ENCODE assay signal across 8 cellular contexts in genomic region chr17:45221081-45221996, GRCh38. TPM values are rescaled to one million over a fixed set of nuclear protein-coding genes. Genes with fewer than 3 reads are reported as not detected.
DNase-seq lines count a peak whose midpoint lies in the region; ATAC-seq and TF ChIP-seq lines count a peak whose summit lies in the region.

Gene FMNL1 (plus strand): TSS chr17:45221885. CDS start chr17:45222125, 240 bp downstream.

- H2BK12ac ChIP-seq in H9 (ENCODE audit: insufficient read length, low read depth, low read length): no peak within 1 kb of the TSS

- H4K20me1 ChIP-seq in H9 (ENCODE audit: control insufficient read depth, insufficient read depth, insufficient read length): no peaks in the 10 kb centered on the region

- no peak for DNase-seq in BJ (ENCODE audit: low read depth)
- no peak for DNase-seq in H9
- DNase-seq in kidney tubule cell (ENCODE audit: low spot score): peak; percentile 44
- DNase-seq in stimulated activated CD4-positive, alpha-beta T cell treated with anti-CD3 and anti-CD28 coated beads, Interleukin-2, amount 100 ng/mL, for 24 hours: peak; percentile 61 to 73
- no peak for DNase-seq in erythroblast (lab: John Stamatoyannopoulos, UW)

- WGBS in H9 (ENCODE audit: extremely low coverage, insufficient read length, low lambda C conversion rate): no CpG with 5 or more reads among the region's 95 CpGs

- H3K9ac ChIP-seq in H9 (ENCODE audit: extremely low read depth, insufficient read length, low read length): no peak within 1 kb of the TSS

- H3K27me3 Mint-ChIP-seq in H9 (ENCODE audit: low read depth): peaks cover 77% of the 10 kb centered on the region
- H3K27me3 Mint-ChIP-seq in T-helper 1 cell treated with Interleukin-12 subunit alpha and Interleukin-12 subunit beta and Interleukin-4 antibody, amounts not matched to agents 30 μg/mL and 1 μg/mL, for 36 hours (ENCODE audit: low read depth): no peaks in the 10 kb centered on the region
- peaks cover 72% of the 10 kb centered on the region for H3K27me3 Mint-ChIP-seq in brain

- H2AK5ac ChIP-seq in H9 (ENCODE audit: insufficient read length, low read length): no peak within 1 kb of the TSS

- H4K91ac ChIP-seq in H9 (ENCODE audit: insufficient read length, low read depth, low read length): no peak within 1 kb of the TSS

- H3K23me2 ChIP-seq in H9 (ENCODE audit: insufficient read length, low read depth, low read length, poor library complexity, severe bottlenecking): peaks cover 10% of the 10 kb centered on the region

- no peak for ATAC-seq in GM18861 (IDR thresholded peaks at IDR 0.05; ENCODE audit: unreplicated experiment)

- H2AFZ ChIP-seq in H9 (ENCODE audit: low read length): no peak within 1 kb of the TSS

- H2BK120ac ChIP-seq in H9 (ENCODE audit: low read depth, low read length, poor library complexity, severe bottlenecking): no peak within 1 kb of the TSS

- peak within 1 kb of the TSS; percentile 53 for H3K4me3 ChIP-seq in BJ (ENCODE audit: low read depth, low read length)

- H3K4me1 Mint-ChIP-seq in H9 (peaks cover 18 to 32% of the 10 kb centered on the region in 2 experiments), brain (peaks cover 46% of the 10 kb centered on the region)
- peaks cover 51% of the 10 kb centered on the region for H3K4me1 Mint-ChIP-seq in T-helper 1 cell treated with Interleukin-12 subunit alpha and Interleukin-12 subunit beta and Interleukin-4 antibody, amounts not matched to agents 30 μg/mL and 1 μg/mL, for 36 hours (ENCODE audit: low read depth)

- no peaks in the 10 kb centered on the region for H3K79me2 ChIP-seq in H9 (ENCODE audit: insufficient read depth, low read length)

- H3K36me3 Mint-ChIP-seq in H9 (ENCODE audit: insufficient read depth in 1 of 3, low read depth in 3 of 3) (no peaks in the 10 kb centered on the region), brain (no peaks in the 10 kb centered on the region)
- peaks cover 62% of the 10 kb centered on the region for H3K36me3 Mint-ChIP-seq in T-helper 1 cell treated with Interleukin-12 subunit alpha and Interleukin-12 subunit beta and Interleukin-4 antibody, amounts not matched to agents 30 μg/mL and 1 μg/mL, for 36 hours (ENCODE audit: low read depth)

- peak within 1 kb of the TSS; percentile 67 for H3K4me2 ChIP-seq in H9 (ENCODE audit: insufficient read depth, insufficient read length, low read length)

- H4K8ac ChIP-seq in H9 (replicated peaks; ENCODE audit: insufficient read length, low read depth, low read length): no peak within 1 kb of the TSS

- H3K23ac ChIP-seq in H9 (ENCODE audit: insufficient read length, low read depth, low read length): no peak within 1 kb of the TSS

- H3K9me3 ChIP-seq in H9 (ENCODE audit: control insufficient read depth, low read depth, low read length): no peaks in the 10 kb centered on the region

- no peaks in the 10 kb centered on the region for H3K4me1 ChIP-seq in H9 (ENCODE audit: insufficient read depth, low read length)

- POLR2A ChIA-PET in BJ (lab: Charles Lee): interaction anchor here (1.2 kb wide), 1 partner anchor 72 kb away, joined by 4 read pairs; the partner anchor contains the start of gene HEXIM1

- H3K4me3 Mint-ChIP-seq in H9: peak within 1 kb of the TSS; percentile 66 to 84
- H3K4me3 Mint-ChIP-seq in T-helper 1 cell treated with Interleukin-12 subunit alpha and Interleukin-12 subunit beta and Interleukin-4 antibody, amounts not matched to agents 30 μg/mL and 1 μg/mL, for 36 hours: peak within 1 kb of the TSS; percentile 95
- H3K4me3 Mint-ChIP-seq in brain: peak within 1 kb of the TSS; percentile 79 to 87 (median 84)

- no peak within 1 kb of the TSS for H3K18ac ChIP-seq in H9 (ENCODE audit: insufficient read length, low read depth, low read length)

- peak within 1 kb of the TSS; percentile 50 for H2BK20ac ChIP-seq in H9 (ENCODE audit: low read depth, low read length, poor library complexity, severe bottlenecking)

- CTCF ChIA-PET in BJ (lab: Yijun Ruan, JAX): interaction anchor here (0.8 to 6.8 kb wide), 12 partner anchors 10 to 206 kb away, joined by 3 to 85 read pairs (median 10); partner anchors contain the start of gene ACBD4

- 0 out of 7 replicates have a peak within 1 kb of the TSS, but pooled peaks of 1 of the 3 experiments have one; percentile 15 for H3K27ac Mint-ChIP-seq in H9
- peak within 1 kb of the TSS; percentile 96 for H3K27ac Mint-ChIP-seq in T-helper 1 cell treated with Interleukin-12 subunit alpha and Interleukin-12 subunit beta and Interleukin-4 antibody, amounts not matched to agents 30 μg/mL and 1 μg/mL, for 36 hours
- H3K27ac Mint-ChIP-seq in brain: peak within 1 kb of the TSS in 3 of 5 experiments; percentile 30 to 79 (median 58)

- no peak within 1 kb of the TSS; the same call in 1 of the 2 replicates for H3K14ac ChIP-seq in H9 (ENCODE audit: insufficient read depth, low read length)

- no peaks in the 10 kb centered on the region for H3K79me1 ChIP-seq in H9 (ENCODE audit: insufficient read depth, low read depth, low read length, poor library complexity, severe bottlenecking)

- no peak within 1 kb of the TSS for H2BK5ac ChIP-seq in H9 (ENCODE audit: insufficient read length, low read length)

- no peak within 1 kb of the TSS for H3K56ac ChIP-seq in H9 (ENCODE audit: insufficient read length, low read depth, low read length)

- no peak for TF ChIP-seq CTCF in BJ (IDR thresholded peaks at IDR 0.05; ENCODE audit: insufficient read depth, low read depth, low read length)
- no peak for TF ChIP-seq CTCF in H9 (conservative IDR thresholded peaks at IDR 0.05)
- TF ChIP-seq CTCF in brain (conservative IDR thresholded peaks at IDR 0.05): no peak

- H3K9me3 Mint-ChIP-seq in H9: no peaks in the 10 kb centered on the region; a peak in 1 of 5 replicates
- no peaks in the 10 kb centered on the region for H3K9me3 Mint-ChIP-seq in T-helper 1 cell treated with Interleukin-12 subunit alpha and Interleukin-12 subunit beta and Interleukin-4 antibody, amounts not matched to agents 30 μg/mL and 1 μg/mL, for 36 hours
- H3K9me3 Mint-ChIP-seq in brain: peaks cover 0 to 8% (median 0%) of the 10 kb centered on the region in 5 experiments

- no peak within 1 kb of the TSS for H4K5ac ChIP-seq in H9 (ENCODE audit: insufficient read length, low read depth, low read length)

- H3K27ac ChIP-seq in H9 (ENCODE audit: insufficient read length, low read depth, low read length): no peak within 1 kb of the TSS

- no peaks in the 10 kb centered on the region for H3K36me3 ChIP-seq in BJ (ENCODE audit: control insufficient read depth, insufficient read depth, low read length)

- no peak within 1 kb of the TSS for H3K4ac ChIP-seq in H9 (ENCODE audit: low read depth, low read length)

- H2BK15ac ChIP-seq in H9 (ENCODE audit: low read depth, low read length): no peak within 1 kb of the TSS

- TF ChIP-seq POLR2A in erythroblast (IDR thresholded peaks at IDR 0.05; ENCODE audit: low read length): no peak

- no peak within 1 kb of the TSS for H3T11ph ChIP-seq in H9 (ENCODE audit: low read length)

- peaks cover 5% of the 10 kb centered on the region; the same call in 1 of the 2 replicates for H3K27me3 ChIP-seq in BJ (ENCODE audit: control insufficient read depth, insufficient read depth, low read length)
- H3K27me3 ChIP-seq in H9 (ENCODE audit: insufficient read depth, low read length): peaks cover 13% of the 10 kb centered on the region

RNA-seq across cellular contexts. Expression of gene FMNL1, which starts in this region (rescaled TPM):
- polyA plus RNA-seq in BJ (2011; rRNA removed) (2.0 TPM in 2 replicates), brain (ENCODE audit: insufficient read depth, low read depth, low replicate concordance) (26.1 TPM)
- 3.0 and 5.8 TPM in 2 replicates for polyA minus RNA-seq in BJ (2011; rRNA and poly(A)+ RNA removed)
- 6.3 and 6.9 TPM in 2 replicates for total RNA-seq in H9 (2021)

Comparison
In these comparisons a context has a peak if more than half of its experiments do, and no peak if none do; other contexts are left out.
1. DNase-seq: peak in kidney tubule cell (single experiment) and stimulated activated CD4-positive, alpha-beta T cell treated with anti-CD3 and anti-CD28 coated beads, Interleukin-2, amount 100 ng/mL, for 24 hours (2 of 2); none in BJ (single experiment), H9 (single experiment) and erythroblast (0 of 2).
2. Peak in every context shown above with its lines, with median percentiles within 50 percentile points of each other: H3K4me3 Mint-ChIP-seq.